Comparison of ENCODE assay signal across 10 cellular contexts in genomic region chr18:13608791-13609552, GRCh38.
DNase-seq lines count a peak whose midpoint lies in the region; ATAC-seq and FAIRE-seq lines count a peak whose summit lies in the region.
"Had no signal": no experiment of that assay in that cellular context is flagged by ENCODE, and none has a peak within 500 bp of the region (broad histone marks: within the 10 kb centered on the region; RNA-seq: fewer than 3 reads in every experiment).

No MANE protein-coding gene starts in this region.

- ATAC-seq in central memory CD8-positive, alpha-beta T cell (replicated peaks; ENCODE audit: extremely low read depth, poor library complexity, severe bottlenecking): peak; percentile 11

- H3K9me3 Mint-ChIP-seq in central memory CD8-positive, alpha-beta T cell: no peaks in the 10 kb centered on the region

- H3K4me1 Mint-ChIP-seq in central memory CD8-positive, alpha-beta T cell: peaks cover 56% of the 10 kb centered on the region

- peaks cover 19% of the 10 kb centered on the region for H3K36me3 Mint-ChIP-seq in central memory CD8-positive, alpha-beta T cell (ENCODE audit: insufficient read depth)

- H3K27me3 Mint-ChIP-seq in central memory CD8-positive, alpha-beta T cell: no peaks in the 10 kb centered on the region

- peak; percentile 87 for FAIRE-seq in urothelium cell line (lab: Jason Lieb, UNC)

- peak; percentile 48 for DNase-seq in stimulated activated CD4-positive, alpha-beta T cell treated with anti-CD3 and anti-CD28 coated beads, Interleukin-1b, Interleukin-23, amount 100 ng/mL, for 48 hours
- no peak for DNase-seq in stimulated activated CD4-positive, alpha-beta T cell treated with anti-CD3 and anti-CD28 coated beads, Interleukin-4, amount 100 ng/mL, for 4 hours
- DNase-seq in T-helper 9 cell (peak; percentile 15), urothelium cell line (ENCODE audit: low spot score) (no peak), NCI-H187 (lab: John Stamatoyannopoulos, UW) (no peak), cerebellar nuclear complex (lab: John Stamatoyannopoulos, UW) (no peak), hippocampal formation (lab: John Stamatoyannopoulos, UW) (no peak)
- DNase-seq in central memory CD8-positive, alpha-beta T cell (ENCODE audit: low spot score in 2 of 2): no peak
- DNase-seq: NCI-H524 treated with DMSO at 0.1 percent for 48 hours, stomach had no signal

- peak overlapping the region; percentile 40 for H3K4me3 Mint-ChIP-seq in central memory CD8-positive, alpha-beta T cell

- peak overlapping the region; percentile 25 for H3K27ac Mint-ChIP-seq in central memory CD8-positive, alpha-beta T cell (ENCODE audit: low read depth)

Comparison
In these comparisons a context has a peak if more than half of its experiments do, and no peak if none do; other contexts are left out.
1. DNase-seq: peak in stimulated activated CD4-positive, alpha-beta T cell treated with anti-CD3 and anti-CD28 coated beads, Interleukin-1b, Interleukin-23, amount 100 ng/mL, for 48 hours (single experiment) and T-helper 9 cell (single experiment); none in stimulated activated CD4-positive, alpha-beta T cell treated with anti-CD3 and anti-CD28 coated beads, Interleukin-4, amount 100 ng/mL, for 4 hours (0 of 2), central memory CD8-positive, alpha-beta T cell (0 of 2), urothelium cell line (single experiment), NCI-H187 (0 of 2), cerebellar nuclear complex (0 of 2) and hippocampal formation (0 of 2).